Comparison of ENCODE assay signal across 22 cellular contexts in the genomic region with DNA sequence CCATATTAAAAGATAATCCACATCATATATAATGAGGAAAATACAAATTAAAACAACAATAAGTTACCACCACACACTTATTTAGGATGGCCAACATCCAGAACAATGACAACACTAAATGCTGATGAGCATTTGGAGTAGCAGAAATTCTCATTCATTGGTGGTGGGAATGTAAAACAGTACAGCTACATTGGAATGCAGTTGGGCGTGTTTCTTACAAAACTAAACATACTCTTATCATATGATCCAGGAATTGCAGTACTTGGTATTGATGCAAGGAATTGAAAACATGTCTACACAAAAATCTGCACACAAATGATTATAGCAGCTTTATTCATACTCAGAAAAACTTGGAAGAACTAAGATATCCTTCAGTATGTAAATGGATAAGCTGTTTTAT.
DNase-seq lines count a peak whose midpoint lies in the region; ATAC-seq and TF ChIP-seq lines count a peak whose summit lies in the region.
"Had no signal": no experiment of that assay in that cellular context is flagged by ENCODE, and none has a peak within 500 bp of the region (broad histone marks: within the 10 kb centered on the region; RNA-seq: fewer than 3 reads in every experiment).

No MANE protein-coding gene starts in this region.

- CTCF ChIA-PET in Calu3 (lab: Charles Lee), result no interaction called here

- no peaks in the 10 kb centered on the region for H3K9me2 ChIP-seq in SU-DHL-6 (replicated peaks; ENCODE audit: insufficient read depth, low read length)

- H3K27ac ChIP-seq in SU-DHL-6 (ENCODE audit: low read depth, low read length), result no peak overlapping the region
- H3K27ac ChIP-seq: HL-60 had no signal

- BruUV-seq in Calu3 (replicated peaks; lab: Mats Ljungman, UMichigan), result no TSS peak

- peaks cover 8% of the 10 kb centered on the region for H3K4me1 Mint-ChIP-seq in Calu3 (ENCODE audit: low read depth, unreplicated experiment)
- H3K4me1 Mint-ChIP-seq in mesothelial cell of epicardium, result peaks cover 7% of the 10 kb centered on the region
- H3K4me1 Mint-ChIP-seq: CD4-positive, alpha-beta memory T cell had no signal

- H3F3A ChIP-seq in SU-DHL-6 (ENCODE audit: insufficient read depth), result no peaks in the 10 kb centered on the region

- no peaks in the 10 kb centered on the region for H3K79me2 ChIP-seq in SU-DHL-6 (ENCODE audit: insufficient read depth, low read length)

- H3K4me3 ChIP-seq in SU-DHL-6 (ENCODE audit: insufficient read depth, low read length, poor library complexity, severe bottlenecking) (no peak overlapping the region), epithelial cell of esophagus (ENCODE audit: low read length) (no peak overlapping the region)

- no peak for TF ChIP-seq CTCF in Calu3 (IDR thresholded peaks at IDR 0.05; ENCODE audit: unreplicated experiment)
- TF ChIP-seq CTCF in SU-DHL-6 (IDR thresholded peaks at IDR 0.05; ENCODE audit: insufficient read depth, low read length, poor library complexity, severe bottlenecking), result no peak
- TF ChIP-seq CTCF in epithelial cell of esophagus (IDR thresholded peaks at IDR 0.05; ENCODE audit: insufficient read depth, low read depth, low read length, missing control alignments), result no peak
- TF ChIP-seq CTCF in mesothelial cell of epicardium (IDR thresholded peaks at IDR 0.05; ENCODE audit: unreplicated experiment), result no peak

- no peak for ATAC-seq in GM18858 (IDR thresholded peaks at IDR 0.05; ENCODE audit: unreplicated experiment)

- no peaks in the 10 kb centered on the region for H3K27me3 ChIP-seq in SU-DHL-6 (ENCODE audit: low read length)

- H3K36me3 ChIP-seq in SU-DHL-6 (ENCODE audit: low read length), result no peaks in the 10 kb centered on the region

- H3K4me3 Mint-ChIP-seq in Calu3 (ENCODE audit: low read depth, unreplicated experiment) (no peak overlapping the region), mesothelial cell of epicardium (no peak overlapping the region)
- H3K4me3 Mint-ChIP-seq: CD4-positive, alpha-beta memory T cell had no signal

- intact Hi-C loops in Calu3 (cut with micrococcal nuclease; ENCODE audit: unreplicated experiment), result no loop called here

- no peaks in the 10 kb centered on the region for H3K36me3 Mint-ChIP-seq in Calu3 (ENCODE audit: insufficient read depth, unreplicated experiment)
- peaks cover 2% of the 10 kb centered on the region for H3K36me3 Mint-ChIP-seq in mesothelial cell of epicardium
- H3K36me3 Mint-ChIP-seq: CD4-positive, alpha-beta memory T cell had no signal

- no peak overlapping the region for H3K9ac ChIP-seq in SU-DHL-6 (ENCODE audit: low read length)

- H3K27me3 Mint-ChIP-seq in Calu3 (ENCODE audit: unreplicated experiment), result no peaks in the 10 kb centered on the region
- no peaks in the 10 kb centered on the region for H3K27me3 Mint-ChIP-seq in mesothelial cell of epicardium (ENCODE audit: low read depth)
- H3K27me3 Mint-ChIP-seq: CD4-positive, alpha-beta memory T cell had no signal

- peak overlapping the region; percentile 20 for H2AFZ ChIP-seq in SU-DHL-6 (ENCODE audit: low read depth, low read length, severe bottlenecking)

- 0 out of 2 replicates have a peak, but pooled peaks cover 4% of the 10 kb centered on the region for H3K9me3 ChIP-seq in SU-DHL-6 (ENCODE audit: insufficient read depth, low read length)

- peaks cover 4% of the 10 kb centered on the region for H3K9me3 Mint-ChIP-seq in Calu3 (ENCODE audit: low read depth, unreplicated experiment)
- H3K9me3 Mint-ChIP-seq in mesothelial cell of epicardium, result peaks cover 14% of the 10 kb centered on the region

- H4K20me1 ChIP-seq in SU-DHL-6 (ENCODE audit: low read depth, low read length), result no peaks in the 10 kb centered on the region

- H3K4me2 ChIP-seq in SU-DHL-6 (ENCODE audit: low read depth, low read length, poor library complexity, severe bottlenecking), result no peak overlapping the region

- peak overlapping the region; percentile 16 for H3K27ac Mint-ChIP-seq in Calu3 (ENCODE audit: unreplicated experiment)
- H3K27ac Mint-ChIP-seq in mesothelial cell of epicardium, result peak overlapping the region; percentile 80
- H3K27ac Mint-ChIP-seq: CD4-positive, alpha-beta memory T cell had no signal

- no peak for DNase-seq in Calu3
- peak; percentile 57 for DNase-seq in epithelial cell of esophagus (ENCODE audit: low read depth)
- no peak for DNase-seq in mesothelial cell of epicardium (ENCODE audit: low spot score in 2 of 2, unreplicated experiment in 2 of 2)
- DNase-seq in cerebellar cortex (ENCODE audit: low spot score), result no peak
- DNase-seq in NCI-H2196 treated with DMSO at 0.1 percent for 48 hours (lab: John Stamatoyannopoulos, UW; ENCODE audit: unreplicated experiment), result no peak
- DNase-seq in activated gamma-delta T cell (lab: John Stamatoyannopoulos, UW), result no peak
- DNase-seq: C1 segment of cervical spinal cord; CD4-positive, alpha-beta memory T cell; COR-L47; DMS79 treated with DMSO at 0.1 percent for 48 hours; GF-D8; NCI-H1092 treated with DMSO at 0.1 percent for 48 hours; NCI-H1436 treated with DMSO at 0.1 percent for 48 hours; NCI-H187 treated with DMSO at 0.1 percent for 48 hours; NCI-H446 treated with DMSO at 0.1 percent for 48 hours; NCI-H526; NCI-H82; Right ventricle myocardium superior; RPMI8226 had no signal
